ENCODE assay signal across 1 cellular context in the genomic region with DNA sequence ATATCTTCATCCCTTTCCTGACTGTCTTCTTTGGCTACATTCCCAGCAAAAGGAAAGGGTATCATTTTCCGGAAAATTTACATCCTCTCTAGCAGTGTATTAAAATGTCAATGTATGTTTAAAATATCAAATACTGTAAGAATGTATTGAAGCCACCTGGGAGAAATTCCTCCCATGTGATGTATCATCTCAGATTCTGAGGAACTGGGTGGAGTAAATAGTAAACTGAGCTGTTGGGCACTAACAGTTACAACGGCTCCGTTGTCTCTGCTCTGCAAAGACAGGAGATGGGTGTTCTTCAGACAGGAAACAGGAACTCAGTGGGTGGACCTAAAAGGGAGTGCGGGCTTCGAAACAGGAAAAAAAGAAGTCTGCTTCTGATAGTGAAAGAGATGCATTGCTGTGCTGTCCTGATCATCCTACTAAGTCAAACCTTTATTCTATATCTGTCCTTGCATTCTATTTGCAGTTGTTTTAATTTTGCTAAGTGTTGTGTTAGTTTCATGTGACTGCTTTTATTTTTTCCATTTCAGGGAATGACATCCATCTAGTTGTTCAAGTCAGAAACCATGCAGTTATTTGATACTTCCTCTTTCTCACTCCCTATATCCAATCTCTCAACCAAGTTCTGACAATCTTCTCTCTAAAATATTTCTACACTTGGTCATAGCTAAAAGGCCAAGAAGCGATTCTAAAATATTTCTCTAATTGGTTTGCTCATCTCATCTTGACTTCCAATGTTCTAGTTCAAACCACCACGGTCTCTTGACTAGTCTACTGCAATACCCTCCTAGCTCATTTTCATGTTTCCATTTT.
TF ChIP-seq lines count a peak whose summit lies in the region.

No MANE protein-coding gene starts in this region.

TF ChIP-seq in WTC11, 78 proteins besides CTCF, POLR2A, EP300 and RAD21 (continued from another document):
- TF ChIP-seq, protein P1, sequence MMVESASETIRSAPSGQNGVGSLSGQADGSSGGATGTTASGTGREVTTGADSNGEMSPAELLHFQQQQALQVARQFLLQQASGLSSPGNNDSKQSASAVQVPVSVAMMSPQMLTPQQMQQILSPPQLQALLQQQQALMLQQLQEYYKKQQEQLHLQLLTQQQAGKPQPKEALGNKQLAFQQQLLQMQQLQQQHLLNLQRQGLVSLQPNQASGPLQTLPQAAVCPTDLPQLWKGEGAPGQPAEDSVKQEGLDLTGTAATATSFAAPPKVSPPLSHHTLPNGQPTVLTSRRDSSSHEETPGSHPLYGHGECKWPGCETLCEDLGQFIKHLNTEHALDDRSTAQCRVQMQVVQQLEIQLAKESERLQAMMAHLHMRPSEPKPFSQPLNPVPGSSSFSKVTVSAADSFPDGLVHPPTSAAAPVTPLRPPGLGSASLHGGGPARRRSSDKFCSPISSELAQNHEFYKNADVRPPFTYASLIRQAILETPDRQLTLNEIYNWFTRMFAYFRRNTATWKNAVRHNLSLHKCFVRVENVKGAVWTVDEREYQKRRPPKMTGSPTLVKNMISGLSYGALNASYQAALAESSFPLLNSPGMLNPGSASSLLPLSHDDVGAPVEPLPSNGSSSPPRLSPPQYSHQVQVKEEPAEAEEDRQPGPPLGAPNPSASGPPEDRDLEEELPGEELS (CRISPR knock-in tag; IDR thresholded peaks at IDR 0.05): no peak
- TF ChIP-seq ZNF219 (CRISPR knock-in tag; IDR thresholded peaks at IDR 0.05; ENCODE audit: borderline replicate concordance) (no peak), MYBL2 (CRISPR knock-in tag; IDR thresholded peaks at IDR 0.05) (no peak), ZNF232 (CRISPR knock-in tag; IDR thresholded peaks at IDR 0.05) (no peak), ZNF138 (CRISPR knock-in tag; conservative IDR thresholded peaks at IDR 0.05) (no peak)
- TF ChIP-seq, protein P2, sequence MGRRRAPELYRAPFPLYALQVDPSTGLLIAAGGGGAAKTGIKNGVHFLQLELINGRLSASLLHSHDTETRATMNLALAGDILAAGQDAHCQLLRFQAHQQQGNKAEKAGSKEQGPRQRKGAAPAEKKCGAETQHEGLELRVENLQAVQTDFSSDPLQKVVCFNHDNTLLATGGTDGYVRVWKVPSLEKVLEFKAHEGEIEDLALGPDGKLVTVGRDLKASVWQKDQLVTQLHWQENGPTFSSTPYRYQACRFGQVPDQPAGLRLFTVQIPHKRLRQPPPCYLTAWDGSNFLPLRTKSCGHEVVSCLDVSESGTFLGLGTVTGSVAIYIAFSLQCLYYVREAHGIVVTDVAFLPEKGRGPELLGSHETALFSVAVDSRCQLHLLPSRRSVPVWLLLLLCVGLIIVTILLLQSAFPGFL (CRISPR knock-in tag; IDR thresholded peaks at IDR 0.05; ENCODE audit: borderline replicate concordance): no peak
- TF ChIP-seq, protein P3, sequence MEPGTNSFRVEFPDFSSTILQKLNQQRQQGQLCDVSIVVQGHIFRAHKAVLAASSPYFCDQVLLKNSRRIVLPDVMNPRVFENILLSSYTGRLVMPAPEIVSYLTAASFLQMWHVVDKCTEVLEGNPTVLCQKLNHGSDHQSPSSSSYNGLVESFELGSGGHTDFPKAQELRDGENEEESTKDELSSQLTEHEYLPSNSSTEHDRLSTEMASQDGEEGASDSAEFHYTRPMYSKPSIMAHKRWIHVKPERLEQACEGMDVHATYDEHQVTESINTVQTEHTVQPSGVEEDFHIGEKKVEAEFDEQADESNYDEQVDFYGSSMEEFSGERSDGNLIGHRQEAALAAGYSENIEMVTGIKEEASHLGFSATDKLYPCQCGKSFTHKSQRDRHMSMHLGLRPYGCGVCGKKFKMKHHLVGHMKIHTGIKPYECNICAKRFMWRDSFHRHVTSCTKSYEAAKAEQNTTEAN (CRISPR knock-in tag; IDR thresholded peaks at IDR 0.05): no peak
- TF ChIP-seq, protein P4, sequence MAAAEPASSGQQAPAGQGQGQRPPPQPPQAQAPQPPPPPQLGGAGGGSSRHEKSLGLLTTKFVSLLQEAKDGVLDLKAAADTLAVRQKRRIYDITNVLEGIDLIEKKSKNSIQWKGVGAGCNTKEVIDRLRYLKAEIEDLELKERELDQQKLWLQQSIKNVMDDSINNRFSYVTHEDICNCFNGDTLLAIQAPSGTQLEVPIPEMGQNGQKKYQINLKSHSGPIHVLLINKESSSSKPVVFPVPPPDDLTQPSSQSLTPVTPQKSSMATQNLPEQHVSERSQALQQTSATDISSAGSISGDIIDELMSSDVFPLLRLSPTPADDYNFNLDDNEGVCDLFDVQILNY (CRISPR knock-in tag; IDR thresholded peaks at IDR 0.05): no peak
- TF ChIP-seq, protein P5, sequence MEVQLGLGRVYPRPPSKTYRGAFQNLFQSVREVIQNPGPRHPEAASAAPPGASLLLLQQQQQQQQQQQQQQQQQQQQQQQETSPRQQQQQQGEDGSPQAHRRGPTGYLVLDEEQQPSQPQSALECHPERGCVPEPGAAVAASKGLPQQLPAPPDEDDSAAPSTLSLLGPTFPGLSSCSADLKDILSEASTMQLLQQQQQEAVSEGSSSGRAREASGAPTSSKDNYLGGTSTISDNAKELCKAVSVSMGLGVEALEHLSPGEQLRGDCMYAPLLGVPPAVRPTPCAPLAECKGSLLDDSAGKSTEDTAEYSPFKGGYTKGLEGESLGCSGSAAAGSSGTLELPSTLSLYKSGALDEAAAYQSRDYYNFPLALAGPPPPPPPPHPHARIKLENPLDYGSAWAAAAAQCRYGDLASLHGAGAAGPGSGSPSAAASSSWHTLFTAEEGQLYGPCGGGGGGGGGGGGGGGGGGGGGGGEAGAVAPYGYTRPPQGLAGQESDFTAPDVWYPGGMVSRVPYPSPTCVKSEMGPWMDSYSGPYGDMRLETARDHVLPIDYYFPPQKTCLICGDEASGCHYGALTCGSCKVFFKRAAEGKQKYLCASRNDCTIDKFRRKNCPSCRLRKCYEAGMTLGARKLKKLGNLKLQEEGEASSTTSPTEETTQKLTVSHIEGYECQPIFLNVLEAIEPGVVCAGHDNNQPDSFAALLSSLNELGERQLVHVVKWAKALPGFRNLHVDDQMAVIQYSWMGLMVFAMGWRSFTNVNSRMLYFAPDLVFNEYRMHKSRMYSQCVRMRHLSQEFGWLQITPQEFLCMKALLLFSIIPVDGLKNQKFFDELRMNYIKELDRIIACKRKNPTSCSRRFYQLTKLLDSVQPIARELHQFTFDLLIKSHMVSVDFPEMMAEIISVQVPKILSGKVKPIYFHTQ (CRISPR knock-in tag; IDR thresholded peaks at IDR 0.05): no peak
